ENCODE assay signal across 1 cellular context in genomic region chr1:206680279-206680678, GRCh38.
TF ChIP-seq lines count a peak whose summit lies in the region.

No MANE protein-coding gene starts in this region.

TF ChIP-seq in K562, 482 proteins besides CTCF, POLR2A, EP300 and RAD21 (continued from another document and continues in another):
- TF ChIP-seq ZNF277 (CRISPR knock-in tag; IDR thresholded peaks at IDR 0.05; ENCODE audit: borderline replicate concordance), result no peak
- TF ChIP-seq RB1 (IDR thresholded peaks at IDR 0.05; ENCODE audit: low read depth), result no peak
- TF ChIP-seq BMI1 (IDR thresholded peaks at IDR 0.05; ENCODE audit: low read length), result no peak
- no peak; the same call in 1 of the 2 replicates for TF ChIP-seq PBX2 (CRISPR knock-in tag; IDR thresholded peaks at IDR 0.05; ENCODE audit: low read depth)
- TF ChIP-seq PBX2 (tag; conservative IDR thresholded peaks at IDR 0.05; ENCODE audit: low read depth), result peak; percentile 89
- TF ChIP-seq ZNF134 (CRISPR knock-in tag; conservative IDR thresholded peaks at IDR 0.05), result no peak
- peak in 1 of 2 experiments; percentile 53; a peak in 1 of 4 replicates for TF ChIP-seq ZNF639 (CRISPR knock-in tag; conservative IDR thresholded peaks at IDR 0.05 in 1 of 2, IDR thresholded peaks at IDR 0.05 in 1 of 2)
- no peak for TF ChIP-seq NR2C2 (CRISPR knock-in tag; IDR thresholded peaks at IDR 0.05)
- TF ChIP-seq NR2C2 (tag; IDR thresholded peaks at IDR 0.05), result peak; percentile 46; the same call in 1 of the 2 replicates
- TF ChIP-seq CREB1 (IDR thresholded peaks at IDR 0.05), result 0 out of 2 replicates have a peak, but pooled peaks have one; percentile 51
- peak; percentile 62; the same call in 1 of the 2 replicates for TF ChIP-seq CREB1 (CRISPR knock-in tag; IDR thresholded peaks at IDR 0.05)
- TF ChIP-seq BACH1 (tag; IDR thresholded peaks at IDR 0.05), result 0 out of 2 replicates have a peak, but pooled peaks have one; percentile 37
- TF ChIP-seq PTRF (tag; IDR thresholded peaks at IDR 0.05), result no peak
- TF ChIP-seq ZNF398 (CRISPR knock-in tag; IDR thresholded peaks at IDR 0.05), result no peak
- TF ChIP-seq FUS (optimal IDR thresholded peaks at IDR 0.05; ENCODE audit: low read depth, low read length), result no peak
- no peak for TF ChIP-seq ZNF384 (IDR thresholded peaks at IDR 0.05; ENCODE audit: low read depth, low read length)
- TF ChIP-seq PHB2 (IDR thresholded peaks at IDR 0.05; ENCODE audit: low read depth), result no peak
- peak; percentile 77 for TF ChIP-seq CREB3 (tag; conservative IDR thresholded peaks at IDR 0.05; ENCODE audit: low read depth)
- TF ChIP-seq ETV1 (tag; conservative IDR thresholded peaks at IDR 0.05; ENCODE audit: low read depth), result 0 out of 2 replicates have a peak, but pooled peaks have one; percentile 10
- TF ChIP-seq ILF3 (IDR thresholded peaks at IDR 0.05; ENCODE audit: borderline replicate concordance), result no peak
- no peak for TF ChIP-seq TSHZ1 (CRISPR knock-in tag; IDR thresholded peaks at IDR 0.05)
- TF ChIP-seq GTF2E2 (tag; IDR thresholded peaks at IDR 0.05), result no peak
- TF ChIP-seq ZNF282 (CRISPR knock-in tag; IDR thresholded peaks at IDR 0.05), result no peak
- no peak for TF ChIP-seq KAT7 (CRISPR knock-in tag; IDR thresholded peaks at IDR 0.05; ENCODE audit: borderline replicate concordance)
- peak; percentile 50; the same call in 1 of the 2 replicates for TF ChIP-seq MAFK (IDR thresholded peaks at IDR 0.05; ENCODE audit: low read length)
- TF ChIP-seq CSDE1 (IDR thresholded peaks at IDR 0.05), result no peak
- no peak for TF ChIP-seq TCF15 (CRISPR knock-in tag; IDR thresholded peaks at IDR 0.05)
- TF ChIP-seq PKNOX1 (IDR thresholded peaks at IDR 0.05), result peak; percentile 96
- TF ChIP-seq ZKSCAN8 (CRISPR knock-in tag; IDR thresholded peaks at IDR 0.05), result no peak
- peak; percentile 67 for TF ChIP-seq C11orf30 (IDR thresholded peaks at IDR 0.05; ENCODE audit: low read depth)
- no peak for TF ChIP-seq RBBP5 (IDR thresholded peaks at IDR 0.05; ENCODE audit: borderline replicate concordance, insufficient read depth, low read length, poor library complexity, severe bottlenecking)
- TF ChIP-seq PTTG1 (tag; IDR thresholded peaks at IDR 0.05; ENCODE audit: low read depth), result no peak
- no peak for TF ChIP-seq SMAD3 (CRISPR knock-in tag; conservative IDR thresholded peaks at IDR 0.05)
- no peak; the same call in 1 of the 2 replicates for TF ChIP-seq JUND (IDR thresholded peaks at IDR 0.05; ENCODE audit: borderline replicate concordance, low read depth, low read length)
- 0 out of 3 replicates have a peak, but pooled peaks have one; percentile 30 for TF ChIP-seq JUND (tag; IDR thresholded peaks at IDR 0.05; ENCODE audit: borderline replicate concordance, low read depth, low read length)
- 0 out of 2 replicates have a peak, but pooled peaks have one; percentile 12 for TF ChIP-seq FOSL1 (tag; conservative IDR thresholded peaks at IDR 0.05)
- peak; percentile 50; the same call in 1 of the 2 replicates for TF ChIP-seq EP400 (IDR thresholded peaks at IDR 0.05)
- TF ChIP-seq ZNF740 (CRISPR knock-in tag; IDR thresholded peaks at IDR 0.05), result 0 out of 2 replicates have a peak, but pooled peaks have one; percentile 23
- no peak for TF ChIP-seq ZNF740 (tag; IDR thresholded peaks at IDR 0.05)
- no peak for TF ChIP-seq POLR2AphosphoS5 (IDR thresholded peaks at IDR 0.05; ENCODE audit: control insufficient read depth, insufficient read depth, low read depth, low read length)
- TF ChIP-seq NFE2 (IDR thresholded peaks at IDR 0.05; ENCODE audit: low read depth), result peak; percentile 84
- no peak for TF ChIP-seq NUFIP1 (IDR thresholded peaks at IDR 0.05; ENCODE audit: partially characterized antibody)
- peak; percentile 86 for TF ChIP-seq MEIS2 (IDR thresholded peaks at IDR 0.05; ENCODE audit: partially characterized antibody)
